8 cellular contexts compared by ENCODE assay signal in genomic region chr11:108224908-108225786, GRCh38. TPM values are rescaled to one million over a fixed set of nuclear protein-coding genes. Genes with fewer than 3 reads are reported as not detected.
DNase-seq lines count a peak whose midpoint lies in the region; ATAC-seq and TF ChIP-seq lines count a peak whose summit lies in the region.

No MANE protein-coding gene starts in this region.

- no peak overlapping the region for H3K27ac Mint-ChIP-seq in CD8-positive, alpha-beta T cell
- no peak overlapping the region for H3K27ac Mint-ChIP-seq in naive thymus-derived CD8-positive, alpha-beta T cell

- intact Hi-C loops in CD8-positive, alpha-beta T cell (cut with DNase I, micrococcal nuclease): loop anchor here (1.0 to 5.0 kb wide), 6 partner anchors 10 to 658 kb away; partner anchors contain the start of genes ALKBH8 (in 1 of the 2), CUL5 (in 1 of the 2), EXPH5 (in 1 of the 2) and POGLUT3 (in 1 of the 2)

- H3K4me3 ChIP-seq in CD8-positive, alpha-beta T cell (ENCODE audit: low read depth, low read length): peak overlapping the region; percentile 91
- peak overlapping the region; percentile 76 for H3K4me3 ChIP-seq in MM.1S (ENCODE audit: low read length)

- H2AFZ ChIP-seq in MM.1S (ENCODE audit: low read length): no peak overlapping the region

- peaks cover 14% of the 10 kb centered on the region for H3K36me3 ChIP-seq in CD8-positive, alpha-beta T cell (ENCODE audit: insufficient read depth, low read length)
- H3K36me3 ChIP-seq in MM.1S (replicated peaks; ENCODE audit: insufficient read depth, low read length): peaks cover 3% of the 10 kb centered on the region; the same call in 1 of the 2 replicates

- H3K9ac ChIP-seq in MM.1S (ENCODE audit: low read length): 0 out of 2 replicates have a peak overlapping the region, but pooled peaks have one; percentile 75

- no peaks in the 10 kb centered on the region for H3K27me3 Mint-ChIP-seq in CD8-positive, alpha-beta T cell (ENCODE audit: low read depth)
- no peaks in the 10 kb centered on the region for H3K27me3 Mint-ChIP-seq in naive thymus-derived CD8-positive, alpha-beta T cell

- H3K4me2 ChIP-seq in MM.1S (ENCODE audit: low read depth, low read length): peak overlapping the region; percentile 89

- H3K9me3 Mint-ChIP-seq in CD8-positive, alpha-beta T cell: no peaks in the 10 kb centered on the region
- H3K9me3 Mint-ChIP-seq in naive thymus-derived CD8-positive, alpha-beta T cell: no peaks in the 10 kb centered on the region

- H3K36me3 Mint-ChIP-seq in CD8-positive, alpha-beta T cell: peaks cover 70% of the 10 kb centered on the region
- peaks cover 12 to 44% (median 33%) of the 10 kb centered on the region in 3 donors for H3K36me3 Mint-ChIP-seq in naive thymus-derived CD8-positive, alpha-beta T cell

- no peaks in the 10 kb centered on the region for H3K9me2 ChIP-seq in MM.1S (replicated peaks; ENCODE audit: insufficient read depth, low read length)

- POLR2A ChIA-PET in CD8-positive, alpha-beta T cell (lab: Charles Lee): interaction anchor here (1.0 to 12.7 kb wide), 5 partner anchors 12 to 312 kb away, joined by 3 to 384 read pairs (median 8); no protein-coding TSS in a partner anchor
- POLR2A ChIA-PET in naive thymus-derived CD8-positive, alpha-beta T cell (lab: Charles Lee): interaction anchor here (0.7 to 13.4 kb wide), 8 partner anchors 12 to 440 kb away, joined by 3 to 705 read pairs (median 6); partner anchors contain the start of genes CUL5 and DDX10

- CTCF ChIA-PET in CD8-positive, alpha-beta T cell (lab: Charles Lee): interaction anchor here (1.4 to 7.2 kb wide), 3 partner anchors 13 to 28 kb away, joined by 3 to 68 read pairs (median 5); no protein-coding TSS in a partner anchor

- peaks cover 54% of the 10 kb centered on the region for H3K79me2 ChIP-seq in MM.1S (ENCODE audit: low read length)

- no peaks in the 10 kb centered on the region for H3K27me3 ChIP-seq in CD8-positive, alpha-beta T cell (ENCODE audit: insufficient read depth, low read length)
- H3K27me3 ChIP-seq in MM.1S (replicated peaks; ENCODE audit: insufficient read depth, low read length): no peaks in the 10 kb centered on the region

- peaks cover 33% of the 10 kb centered on the region for H3K4me1 ChIP-seq in CD8-positive, alpha-beta T cell (ENCODE audit: insufficient read depth, low read length)
- H3K4me1 ChIP-seq in MM.1S (ENCODE audit: low read length): peaks cover 19% of the 10 kb centered on the region

- peak in 3 of 7 experiments; percentile 18 to 66 (median 38) for DNase-seq in CD8-positive, alpha-beta T cell
- no peak for DNase-seq in MM.1S
- DNase-seq in naive thymus-derived CD8-positive, alpha-beta T cell: peak in 7 of 10 donors; percentile 25 to 78 (median 64)
- no peak for DNase-seq in iPS-NIHi11 (ENCODE audit: low spot score)
- no peak for DNase-seq in NCI-H748 (lab: John Stamatoyannopoulos, UW; ENCODE audit: unreplicated experiment)
- no peak for DNase-seq in LoVo (ENCODE audit: low spot score)

- ATAC-seq in CD8-positive, alpha-beta T cell: no peak
- ATAC-seq in naive thymus-derived CD8-positive, alpha-beta T cell: no peak
- ATAC-seq in HG02840 (IDR thresholded peaks at IDR 0.05; ENCODE audit: low FRiP score, unreplicated experiment): no peak

- H3K4me3 Mint-ChIP-seq in CD8-positive, alpha-beta T cell: no peak overlapping the region
- no peak overlapping the region for H3K4me3 Mint-ChIP-seq in naive thymus-derived CD8-positive, alpha-beta T cell

- H3K9me3 ChIP-seq in CD8-positive, alpha-beta T cell (ENCODE audit: low read length): no peaks in the 10 kb centered on the region
- H3K9me3 ChIP-seq in MM.1S (replicated peaks; ENCODE audit: insufficient read depth, low read length): no peaks in the 10 kb centered on the region

- peak overlapping the region; percentile 94 for H3K27ac ChIP-seq in CD8-positive, alpha-beta T cell (ENCODE audit: low read depth, low read length)
- H3K27ac ChIP-seq in MM.1S (ENCODE audit: low read length) (peak overlapping the region; percentile 92; the same call in 1 of the 2 replicates), angular gyrus (ENCODE audit: low read depth, low read length) (peak overlapping the region; percentile 0)

- H4K20me1 ChIP-seq in MM.1S (ENCODE audit: insufficient read depth, low read length): peaks cover 6% of the 10 kb centered on the region; the same call in 1 of the 2 replicates

- H3F3A ChIP-seq in MM.1S (ENCODE audit: insufficient read depth, low read length): peaks cover 29% of the 10 kb centered on the region

- H3K4me1 Mint-ChIP-seq in CD8-positive, alpha-beta T cell (ENCODE audit: low read depth): peaks cover 51% of the 10 kb centered on the region
- H3K4me1 Mint-ChIP-seq in naive thymus-derived CD8-positive, alpha-beta T cell: peaks cover 12 to 47% (median 36%) of the 10 kb centered on the region in 4 donors

- TF ChIP-seq CTCF in CD8-positive, alpha-beta T cell (IDR thresholded peaks at IDR 0.05): no peak
- no peak for TF ChIP-seq CTCF in MM.1S (IDR thresholded peaks at IDR 0.05; ENCODE audit: low read length)

RNA-seq across cellular contexts. Expression of gene ATM, which starts 2.3 kb away (rescaled TPM):
- total RNA-seq in CD8-positive, alpha-beta T cell: 100 to 1,000 TPM; 272 to 273 TPM
- total RNA-seq in naive thymus-derived CD8-positive, alpha-beta T cell: 100 to 1,000 TPM; 792 to 837 TPM
- polyA plus RNA-seq in naive thymus-derived CD8-positive, alpha-beta T cell: 100 to 1,000 TPM; 105 to 164 (median 121) TPM

RNA-seq across cellular contexts. Expression of gene NPAT, which starts 2.7 kb away (rescaled TPM):
- total RNA-seq in CD8-positive, alpha-beta T cell: 10 to 100 TPM; 24.6 to 26.4 TPM
- 10 to 100 TPM; 73.9 to 75.8 TPM for total RNA-seq in naive thymus-derived CD8-positive, alpha-beta T cell
- 10 to 100 TPM; 34.9 to 52.8 (median 47.0) TPM for polyA plus RNA-seq in naive thymus-derived CD8-positive, alpha-beta T cell

Comparison
In these comparisons a context has a peak if more than half of its experiments do, and no peak if none do; other contexts are left out.
1. DNase-seq: peak in naive thymus-derived CD8-positive, alpha-beta T cell (7 of 10); none in MM.1S (single experiment), iPS-NIHi11 (single experiment), NCI-H748 (single experiment) and LoVo (single experiment).
2. H3K27ac ChIP-seq: peak in every context shown above with its lines; median percentile 94 in CD8-positive, alpha-beta T cell; 92 in MM.1S; 0 in angular gyrus.